Comparison of ENCODE assay signal across 23 cellular contexts in genomic region chr6:32716396-32716795, GRCh38. TPM values are rescaled to one million over a fixed set of nuclear protein-coding genes. Genes with fewer than 3 reads are reported as not detected.
DNase-seq lines count a peak whose midpoint lies in the region; ATAC-seq and TF ChIP-seq lines count a peak whose summit lies in the region.
"Had no signal": no experiment of that assay in that cellular context is flagged by ENCODE, and none has a peak within 500 bp of the region (broad histone marks: within the 10 kb centered on the region; RNA-seq: fewer than 3 reads in every experiment).

No MANE protein-coding gene starts in this region.

- TF ChIP-seq CTCF in 22Rv1 (IDR thresholded peaks at IDR 0.05) (peak; percentile 18; the same call in 1 of the 2 replicates), GM13977 (IDR thresholded peaks at IDR 0.05; ENCODE audit: extremely low read depth, insufficient read depth, missing control alignments) (peak; percentile 12), OCI-LY7 (conservative IDR thresholded peaks at IDR 0.05; ENCODE audit: low read length) (peak; percentile 53), epithelial cell of proximal tubule (conservative IDR thresholded peaks at IDR 0.05; ENCODE audit: low read depth, low read length) (peak; percentile 7), mesothelial cell of epicardium (IDR thresholded peaks at IDR 0.05; ENCODE audit: unreplicated experiment) (no peak)

- DNase-seq in GM13977 (ENCODE audit: low spot score), result no peak
- DNase-seq in OCI-LY7 (ENCODE audit: low spot score), result peak; percentile 18
- DNase-seq in epithelial cell of proximal tubule (ENCODE audit: low read depth), result no peak
- DNase-seq in mesothelial cell of epicardium (ENCODE audit: low spot score in 2 of 2, unreplicated experiment in 2 of 2), result no peak
- no peak for DNase-seq in NOMO-1 treated with dmso at 0.1 percent for 144 hours (lab: John Stamatoyannopoulos, UW; ENCODE audit: unreplicated experiment)
- DNase-seq: DMS79 treated with DMSO at 0.1 percent for 48 hours; KG1; NCI-H1092 treated with DMSO at 0.1 percent for 48 hours; NCI-H1436 treated with DMSO at 0.1 percent for 48 hours; NCI-H1930; NCI-H510A treated with DMSO at 0.1 percent for 48 hours; NCI-H774; NK-92 treated with Interleukin-12 subunit alpha and Interleukin-12 subunit beta, amount 100 ng/mL, for 24 hours; RPMI8226; SHP77; T-helper 17 cell had no signal

- CTCF ChIA-PET in OCI-LY7 (lab: Charles Lee; ENCODE audit: unreplicated experiment), result no interaction called here

- H3K27ac ChIP-seq in 22Rv1 (no peak overlapping the region), OCI-LY7 (ENCODE audit: low read depth, low read length, poor library complexity, severe bottlenecking) (no peak overlapping the region)
- H3K27ac ChIP-seq: A549, HL-60 had no signal

- no peaks in the 10 kb centered on the region for H3K9me3 Mint-ChIP-seq in mesothelial cell of epicardium

- H3K4me1 Mint-ChIP-seq in mesothelial cell of epicardium, result no peaks in the 10 kb centered on the region
- H3K4me1 Mint-ChIP-seq: B cell, T-helper 17 cell had no signal

- intact Hi-C loops in OCI-LY7 (cut with micrococcal nuclease; ENCODE audit: unreplicated experiment), result no loop called here

- in situ Hi-C loops in GM13977 (cut with MboI; ENCODE audit: low pct_unique_long_range_greater_than_20kb, low sequenced_read_pairs, unreplicated experiment), result no loop called here

- no peak overlapping the region for H3K4me2 ChIP-seq in OCI-LY7 (ENCODE audit: low read length)
- H3K4me2 ChIP-seq: A549 had no signal

- no peak for ATAC-seq in GM21786 (IDR thresholded peaks at IDR 0.05; ENCODE audit: unreplicated experiment)
- ATAC-seq: A549, T-helper 17 cell had no signal

- H3K27ac Mint-ChIP-seq in mesothelial cell of epicardium, result no peak overlapping the region
- H3K27ac Mint-ChIP-seq: B cell, T-helper 17 cell had no signal

- no TSS peak for BruUV-seq in OCI-LY7 (replicated peaks; lab: Mats Ljungman, UMichigan)

- POLR2A ChIA-PET in OCI-LY7 (lab: Charles Lee), result no interaction called here

- no peaks in the 10 kb centered on the region for H3K36me3 Mint-ChIP-seq in mesothelial cell of epicardium

- H3K9me3 ChIP-seq in OCI-LY7 (ENCODE audit: low read length), result no peaks in the 10 kb centered on the region
- H3K9me3 ChIP-seq: A549, HAP-1 had no signal

- H3K79me2 ChIP-seq in OCI-LY7 (ENCODE audit: insufficient read depth, low read depth, low read length), result no peaks in the 10 kb centered on the region

- H3K27me3 Mint-ChIP-seq in mesothelial cell of epicardium (ENCODE audit: low read depth), result peaks cover 17% of the 10 kb centered on the region

- H2AFZ ChIP-seq in OCI-LY7 (ENCODE audit: low read length), result no peak overlapping the region

- no peaks in the 10 kb centered on the region for H3K9me2 ChIP-seq in OCI-LY7 (ENCODE audit: insufficient read depth, low read length)

- no peaks in the 10 kb centered on the region for H4K20me1 ChIP-seq in OCI-LY7 (ENCODE audit: insufficient read depth, low read length)

- H3K4me3 ChIP-seq in OCI-LY7 (ENCODE audit: low read depth, low read length, poor library complexity, severe bottlenecking), result no peak overlapping the region
- no peak overlapping the region for H3K4me3 ChIP-seq in epithelial cell of proximal tubule (ENCODE audit: low read depth, low read length)
- H3K4me3 ChIP-seq: A549, HAP-1 had no signal

- H3K4me1 ChIP-seq in OCI-LY7 (ENCODE audit: insufficient read depth, low read length, poor library complexity, severe bottlenecking), result no peaks in the 10 kb centered on the region
- H3K4me1 ChIP-seq: A549, HAP-1 had no signal

- H3K4me3 Mint-ChIP-seq in mesothelial cell of epicardium, result no peak overlapping the region
- H3K4me3 Mint-ChIP-seq: B cell, T-helper 17 cell had no signal

- H3K36me3 ChIP-seq in OCI-LY7 (ENCODE audit: insufficient read depth, low read length), result no peaks in the 10 kb centered on the region
- H3K36me3 ChIP-seq: HAP-1 had no signal

RNA-seq across cellular contexts. Expression of gene HLA-DQA2, which starts 24.8 kb away (rescaled TPM):
- 0.13 TPM in 1 of 2 replicates, not detected in the other for total RNA-seq in OCI-LY7 (2014; rRNA removed; shearing (Covaris generic))
- total RNA-seq in OCI-LY7 (2022) (3.3 and 3.6 TPM in 2 replicates), epithelial cell of proximal tubule (not detected in 2 replicates), mesothelial cell of epicardium (not detected in 3 replicates)
- total RNA-seq: HT-29 had no signal

RNA-seq across cellular contexts. Expression of gene HLA-DQB2, which starts 46.9 kb away (rescaled TPM):
- total RNA-seq in OCI-LY7 (2014; rRNA removed; shearing (Covaris generic)), result not detected in 2 replicates
- 5.1 and 7.2 TPM in 2 replicates for total RNA-seq in OCI-LY7 (2022)
- total RNA-seq in epithelial cell of proximal tubule, result not detected in 2 replicates
- not detected in 3 replicates for total RNA-seq in mesothelial cell of epicardium
- total RNA-seq: HT-29 had no signal

RNA-seq across cellular contexts. Expression of gene HLA-DQB1, which starts 49.9 kb away (rescaled TPM):
- 1.2 and 10.5 TPM in 2 replicates for total RNA-seq in OCI-LY7 (2014; rRNA removed; shearing (Covaris generic))
- total RNA-seq in OCI-LY7 (2022) (16.5 and 20.9 TPM in 2 replicates), epithelial cell of proximal tubule (0.51 and 0.58 TPM in 2 replicates), mesothelial cell of epicardium (9.0 to 9.8 TPM (median 9.7 TPM) in 3 replicates)
- total RNA-seq: HT-29 had no signal
